ENCODE assay signal across 23 cellular contexts in the genomic region with DNA sequence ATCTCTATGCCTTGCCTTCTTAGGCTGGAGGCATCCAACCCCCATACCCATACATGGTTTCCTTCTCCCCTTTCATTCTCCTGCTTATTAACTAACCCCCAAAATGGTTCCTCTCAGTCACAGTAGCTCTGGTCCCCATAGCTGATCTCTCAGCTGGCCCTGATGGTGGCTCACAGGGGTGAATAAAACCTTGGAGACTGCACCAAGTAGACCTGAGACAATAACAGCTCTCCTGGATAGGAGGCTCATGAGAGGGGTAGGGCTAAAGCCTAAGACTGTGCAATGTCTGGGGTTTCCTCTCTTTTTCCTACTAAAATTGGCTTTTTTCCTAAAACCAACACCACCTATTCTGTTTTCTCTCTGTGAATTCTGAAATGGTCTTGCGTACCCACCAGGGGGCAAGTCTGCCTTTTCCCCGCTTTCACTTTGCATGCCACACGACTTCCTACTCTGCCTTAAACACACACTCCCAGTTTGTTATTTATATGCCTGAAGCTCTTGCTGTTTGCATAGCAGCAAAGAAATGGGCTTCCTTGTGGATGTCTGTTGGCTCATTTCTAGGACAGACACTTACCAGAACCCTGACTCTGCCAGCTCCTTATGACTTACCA. TPM values are rescaled to one million over a fixed set of nuclear protein-coding genes. Genes with fewer than 3 reads are reported as not detected.
DNase-seq lines count a peak whose midpoint lies in the region; ATAC-seq, FAIRE-seq and TF ChIP-seq lines count a peak whose summit lies in the region.
"Had no signal": no experiment of that assay in that cellular context is flagged by ENCODE, and none has a peak within 500 bp of the region (broad histone marks: within the 10 kb centered on the region; RNA-seq: fewer than 3 reads in every experiment).

No MANE protein-coding gene starts in this region.

- TF ChIP-seq CTCF in A549 (IDR thresholded peaks at IDR 0.05) (no peak), LNCaP clone FGC (IDR thresholded peaks at IDR 0.05; ENCODE audit: control insufficient read depth, extremely low read depth, insufficient read depth) (0 out of 2 replicates have a peak, but pooled peaks have one; percentile 6), bronchial epithelial cell (IDR thresholded peaks at IDR 0.05; ENCODE audit: insufficient read depth, low read length, severe bottlenecking) (no peak), left lung (IDR thresholded peaks at IDR 0.05) (no peak)

- intact Hi-C loops in left lung (cut with DNase I) (no loop called here), aorta (cut with DNase I) (no loop called here)

- TF ChIP-seq RAD21 in A549 (conservative IDR thresholded peaks at IDR 0.05 in 1 of 2, IDR thresholded peaks at IDR 0.05 in 1 of 2), result no peak

- 67% methylated on average over 3 of the region's 3 CpGs for WGBS in A549 (ENCODE audit: missing lambda C conversion rate)
- WGBS in aorta, 2 donors, result 58 to 62% methylated on average over 3 of the region's 3 CpGs

- H3K27ac ChIP-seq in A549 (peak overlapping the region in 1 of 2 experiments; percentile 1; a peak in 1 of 6 replicates), left lung (no peak overlapping the region), aorta (ENCODE audit: low read depth in 1 of 2, low read length in 2 of 2) (no peak overlapping the region)
- H3K27ac ChIP-seq: neutrophil, right atrium auricular region, thyroid gland had no signal

- H3K4me1 ChIP-seq in A549, result peaks cover 8% of the 10 kb centered on the region; the same call in 1 of the 3 replicates
- H3K4me1 ChIP-seq in left lung, result no peaks in the 10 kb centered on the region
- no peaks in the 10 kb centered on the region for H3K4me1 ChIP-seq in aorta (ENCODE audit: control insufficient read depth in 1 of 2, insufficient read depth in 2 of 2, low read length in 2 of 2)
- H3K4me1 ChIP-seq: right atrium auricular region, thyroid gland had no signal

- TF ChIP-seq EP300 in A549 (IDR thresholded peaks at IDR 0.05), result no peak

- no peak overlapping the region for H3K4me3 ChIP-seq in A549
- no peak overlapping the region for H3K4me3 ChIP-seq in LNCaP clone FGC (ENCODE audit: low read depth, low read length)
- H3K4me3 ChIP-seq in bronchial epithelial cell (ENCODE audit: low read depth, low read length), result no peak overlapping the region
- no peak overlapping the region for H3K4me3 ChIP-seq in left lung
- no peak overlapping the region for H3K4me3 ChIP-seq in aorta (ENCODE audit: low read length in 2 of 2)
- H3K4me3 ChIP-seq: mucosa of descending colon, right atrium auricular region, thyroid gland had no signal

- CTCF ChIA-PET in A549 (lab: Yijun Ruan, JAX), result interaction anchor here (0.6 to 1.0 kb wide), 3 partner anchors 136 to 1020 kb away, joined by 3 read pairs; no protein-coding TSS in a partner anchor

- ATAC-seq in A549 (peak; percentile 28 to 69; a peak in 3 of 6 replicates), left lung (peak; percentile 36), GM19397 (IDR thresholded peaks at IDR 0.05; ENCODE audit: unreplicated experiment) (no peak), aorta (ENCODE audit: low FRiP score) (no peak)
- ATAC-seq: mucosa of descending colon; stimulated activated memory B cell treated with anti-CD40 and anti-IgM and Interleukin-4, amounts not matched to agents 10 μg/mL and 1 μg/mL and 100 μg/mL, for 72 hours had no signal

- POLR2A ChIA-PET in A549 (lab: Yijun Ruan, JAX), result no interaction called here

- no peaks in the 10 kb centered on the region for H3K27me3 ChIP-seq in bronchial epithelial cell (ENCODE audit: control insufficient read depth, insufficient read depth, low read length)
- H3K27me3 ChIP-seq in left lung, result no peaks in the 10 kb centered on the region
- H3K27me3 ChIP-seq in aorta (ENCODE audit: control insufficient read depth in 1 of 2, insufficient read depth in 2 of 2, low read length in 1 of 2), result no peaks in the 10 kb centered on the region
- H3K27me3 ChIP-seq: neutrophil, right atrium auricular region, thyroid gland had no signal

- no peak overlapping the region for H3K4me2 ChIP-seq in A549

- TF ChIP-seq POLR2A in A549 (IDR thresholded peaks at IDR 0.05; ENCODE audit: low read length) (no peak), GM12892 (IDR thresholded peaks at IDR 0.05; ENCODE audit: low read depth, low read length) (no peak)

- FAIRE-seq in A549 (lab: Jason Lieb, UNC), result no peak
- FAIRE-seq in bronchial epithelial cell (lab: Jason Lieb, UNC), result peak; percentile 40
- FAIRE-seq in GM12892 (lab: Jason Lieb, UNC), result no peak
- FAIRE-seq: H54 had no signal

- H3K36me3 ChIP-seq in bronchial epithelial cell (ENCODE audit: control insufficient read depth, insufficient read depth, low read length) (no peaks in the 10 kb centered on the region), left lung (no peaks in the 10 kb centered on the region), aorta (ENCODE audit: control insufficient read depth in 1 of 2, insufficient read depth in 2 of 2, low read length in 1 of 2) (no peaks in the 10 kb centered on the region)
- H3K36me3 ChIP-seq: neutrophil, right atrium auricular region, thyroid gland had no signal

- H3K9me3 ChIP-seq in A549 (no peaks in the 10 kb centered on the region), left lung (no peaks in the 10 kb centered on the region), aorta (ENCODE audit: control insufficient read depth, low read length) (no peaks in the 10 kb centered on the region)
- H3K9me3 ChIP-seq: mucosa of descending colon, neutrophil, right atrium auricular region, thyroid gland had no signal

- DNase-seq in A549 (ENCODE audit: low read depth in 1 of 2, low spot score in 1 of 2), result peak in 1 of 2 experiments; percentile 59
- DNase-seq in LNCaP clone FGC (ENCODE audit: low read depth), result no peak
- DNase-seq in bronchial epithelial cell (ENCODE audit: low read depth), result no peak
- DNase-seq in left lung, result no peak
- no peak for DNase-seq in GM12892 (ENCODE audit: insufficient read length)
- DNase-seq in OCI-M1 (lab: John Stamatoyannopoulos, UW), result no peak
- DNase-seq in aorta, result no peak
- DNase-seq: activated B cell treated with CpG ODN at 0.5 μM for 24 hours; activated naive CD8-positive, alpha-beta T cell treated with anti-CD3 and anti-CD28 coated beads, Interleukin-2, amount 10 ng/mL, durations not matched to agents 7 days and 5 days; central memory CD4-positive, alpha-beta T cell; DMS79 treated with DMSO at 0.1 percent for 48 hours; effector memory CD4-positive, alpha-beta T cell; KG1; mucosa of descending colon; NCI-H1092; stimulated activated CD4-positive, alpha-beta T cell treated with anti-CD3 and anti-CD28 coated beads, Interleukin-15, amount 100 ng/mL, for 24 hours; thyroid gland had no signal

TF ChIP-seq in A549, 52 proteins besides CTCF, POLR2A, EP300 and RAD21:
- TF ChIP-seq, protein P1, sequence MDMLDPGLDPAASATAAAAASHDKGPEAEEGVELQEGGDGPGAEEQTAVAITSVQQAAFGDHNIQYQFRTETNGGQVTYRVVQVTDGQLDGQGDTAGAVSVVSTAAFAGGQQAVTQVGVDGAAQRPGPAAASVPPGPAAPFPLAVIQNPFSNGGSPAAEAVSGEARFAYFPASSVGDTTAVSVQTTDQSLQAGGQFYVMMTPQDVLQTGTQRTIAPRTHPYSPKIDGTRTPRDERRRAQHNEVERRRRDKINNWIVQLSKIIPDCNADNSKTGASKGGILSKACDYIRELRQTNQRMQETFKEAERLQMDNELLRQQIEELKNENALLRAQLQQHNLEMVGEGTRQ (IDR thresholded peaks at IDR 0.05), result no peak

RNA-seq across cellular contexts. Expression of a gene that starts 18.4 kb away (rescaled TPM):
- polyA plus RNA-seq in A549 (2011; rRNA removed) (6.6 and 8.2 TPM in 2 replicates), A549 (2017; fragmentation: RNase III; extraction: RNeasy Plus Mini Kit Qiagen cat#74134 plus additional on column Dnase treatment) (0.93 to 1.8 TPM (median 1.1 TPM) in 3 replicates), aorta (not detected)
- polyA plus RNA-seq in A549 (2012; cell fraction: cytosol; rRNA removed), result 0.23 and 0.50 TPM in 2 replicates
- polyA plus RNA-seq in A549 (2012; cell fraction: nucleus; rRNA removed), result 1.4 TPM in 2 replicates
- 3.2 TPM in 2 replicates for polyA minus RNA-seq in A549 (2011; rRNA and poly(A)+ RNA removed)
- total RNA-seq in bronchial epithelial cell (not detected in 2 replicates), left lung (under 1 TPM; 0.42 to 0.67 TPM), aorta (not detected)
- polyA plus RNA-seq in GM12892 (2012; ENCODE audit: missing spikeins), result not detected
- total RNA-seq: activated B cell treated with CpG ODN at 0.5 μM for 24 hours; activated naive CD8-positive, alpha-beta T cell treated with anti-CD3 and anti-CD28 coated beads, Interleukin-2, amount 10 ng/mL, durations not matched to agents 7 days and 5 days; mucosa of descending colon; right atrium auricular region; thyroid gland had no signal
- polyA plus RNA-seq: CD14-positive monocyte had no signal

RNA-seq across cellular contexts. Expression of a gene that starts 53.4 kb away (rescaled TPM):
- polyA plus RNA-seq in A549 (2011; rRNA removed) (142 and 161 TPM in 2 replicates), A549 (2017; fragmentation: RNase III; extraction: RNeasy Plus Mini Kit Qiagen cat#74134 plus additional on column Dnase treatment) (35.3 to 49.0 TPM (median 48.7 TPM) in 3 replicates), aorta (1 to 10 TPM in 1 of 2 donors, not detected in 1; 2.5 TPM)
- 32.2 and 34.0 TPM in 2 replicates for polyA plus RNA-seq in A549 (2012; cell fraction: cytosol; rRNA removed)
- 19.9 and 25.3 TPM in 2 replicates for polyA plus RNA-seq in A549 (2012; cell fraction: nucleus; rRNA removed)
- 47.5 and 50.1 TPM in 2 replicates for polyA minus RNA-seq in A549 (2011; rRNA and poly(A)+ RNA removed)
- total RNA-seq in bronchial epithelial cell (0.64 and 1.3 TPM in 2 replicates), left lung (10 to 100 TPM; 19.7 to 49.3 TPM), aorta (1 to 10 TPM in 1 of 2 donors, under 1 TPM in 1; 0.55 to 5.5 TPM)
- polyA plus RNA-seq in GM12892 (2012; ENCODE audit: missing spikeins), result not detected
- total RNA-seq: activated B cell treated with CpG ODN at 0.5 μM for 24 hours; activated naive CD8-positive, alpha-beta T cell treated with anti-CD3 and anti-CD28 coated beads, Interleukin-2, amount 10 ng/mL, durations not matched to agents 7 days and 5 days had no signal
- polyA plus RNA-seq: CD14-positive monocyte had no signal

Comparison
In these comparisons a context has a peak if more than half of its experiments do, and no peak if none do; other contexts are left out.
1. ATAC-seq: peak in A549 (2 of 2) and left lung (single experiment); none in GM19397 (single experiment) and aorta (single experiment).